ENCODE assay signal across 28 cellular contexts in genomic region chr4:2443986-2444740, GRCh38. TPM values are rescaled to one million over a fixed set of nuclear protein-coding genes. Genes with fewer than 3 reads are reported as not detected.
"Had no signal": no experiment of that assay in that cellular context is flagged by ENCODE, and none has a peak within 500 bp of the region (broad histone marks: within the 10 kb centered on the region; RNA-seq: fewer than 3 reads in every experiment).

No MANE protein-coding gene starts in this region.

- H3K4me3 Mint-ChIP-seq: activated B cell treated with CpG ODN at 0.5 μM for 24 hours; activated CD4-positive, alpha-beta T cell treated with anti-CD3 and anti-CD28 coated beads, Interleukin-2, amount 10 ng/mL, durations not matched to agents 24 days and 14 days; activated naive CD4-positive, alpha-beta T cell treated with anti-CD3 and anti-CD28 coated beads, Interleukin-2, amount 50 U/mL, for 24 hours had no signal

- H3K4me1 ChIP-seq: breast epithelium, SJCRH30 had no signal

- H3K27me3 Mint-ChIP-seq: activated B cell treated with CpG ODN at 0.5 μM for 24 hours; activated CD4-positive, alpha-beta T cell treated with anti-CD3 and anti-CD28 coated beads, Interleukin-2, amount 10 ng/mL, durations not matched to agents 24 days and 14 days; activated naive CD4-positive, alpha-beta T cell treated with anti-CD3 and anti-CD28 coated beads, Interleukin-2, amount 50 U/mL, for 24 hours had no signal

- H3K9me3 ChIP-seq: breast epithelium, SJCRH30, SK-N-SH had no signal

- H3K36me3 Mint-ChIP-seq: activated naive CD4-positive, alpha-beta T cell treated with anti-CD3 and anti-CD28 coated beads, Interleukin-2, amount 50 U/mL, for 24 hours had no signal

- H3K27ac Mint-ChIP-seq: activated B cell treated with CpG ODN at 0.5 μM for 24 hours; activated CD4-positive, alpha-beta T cell treated with anti-CD3 and anti-CD28 coated beads, Interleukin-2, amount 10 ng/mL, durations not matched to agents 24 days and 14 days; activated naive CD4-positive, alpha-beta T cell treated with anti-CD3 and anti-CD28 coated beads, Interleukin-2, amount 50 U/mL, for 24 hours had no signal

- DNase-seq: activated B cell treated with CpG ODN at 0.5 μM for 24 hours; activated CD4-positive, alpha-beta T cell treated with anti-CD3 and anti-CD28 coated beads for 1 hour; activated CD4-positive, alpha-beta T cell treated with anti-CD3 and anti-CD28 coated beads, Interleukin-2, amount 10 ng/mL, durations not matched to agents 24 days and 14 days; activated CD4-positive, alpha-beta T cell treated with anti-CD3 and anti-CD28 coated beads, Interleukin-2, amount 50 U/mL, for 48 hours; activated naive CD4-positive, alpha-beta T cell; activated T-cell treated with anti-CD3 and anti-CD28 coated beads for 4 hours; aorta; central memory CD4-positive, alpha-beta T cell; Karpas-422; MM.1S; NCI-H1105; NCI-H1436; NCI-H1694 treated with DMSO at 0.1 percent for 48 hours; NCI-H2029 treated with DMSO at 0.1 percent for 48 hours; NCI-H345; NCI-H510A; NCI-H526 treated with DMSO at 0.1 percent for 48 hours; NCI-H82; SJCRH30; SK-N-SH; T-helper 1 cell had no signal

- H3K27me3 ChIP-seq: breast epithelium, SJCRH30 had no signal

- ATAC-seq: Right ventricle myocardium inferior had no signal

- H3K27ac ChIP-seq: breast epithelium, SJCRH30 had no signal

- H3K9ac ChIP-seq: SK-N-SH had no signal

- H3K9me3 Mint-ChIP-seq: activated B cell treated with CpG ODN at 0.5 μM for 24 hours; activated CD4-positive, alpha-beta T cell treated with anti-CD3 and anti-CD28 coated beads, Interleukin-2, amount 10 ng/mL, durations not matched to agents 24 days and 14 days; activated naive CD4-positive, alpha-beta T cell treated with anti-CD3 and anti-CD28 coated beads, Interleukin-2, amount 50 U/mL, for 24 hours had no signal

- H3K36me3 ChIP-seq: breast epithelium, SJCRH30 had no signal

- H3K4me3 ChIP-seq: breast epithelium, SJCRH30 had no signal

- H3K4me2 ChIP-seq: SK-N-SH had no signal

RNA-seq across cellular contexts. Expression of gene CFAP99, which starts 25.4 kb away (rescaled TPM):
- total RNA-seq: activated B cell treated with CpG ODN at 0.5 μM for 24 hours; activated CD4-positive, alpha-beta T cell treated with anti-CD3 and anti-CD28 coated beads, Interleukin-2, amount 10 ng/mL, durations not matched to agents 24 days and 14 days; activated CD8-positive, alpha-beta memory T cell treated with anti-CD3 and anti-CD28 coated beads for 36 hours; chondrocyte; OCI-LY7; Right ventricle myocardium inferior; SJCRH30; T-helper 2 cell treated with Interferon-gamma antibody and Interleukin-4, amounts not matched to agents 100 ng/mL and 5 ng/mL, for 36 hours had no signal
- polyA plus RNA-seq: aorta had no signal

RNA-seq across cellular contexts. Expression of gene ZFYVE28, which starts 25.7 kb away (rescaled TPM):
- total RNA-seq: SJCRH30 had no signal
